In the genomic region with DNA sequence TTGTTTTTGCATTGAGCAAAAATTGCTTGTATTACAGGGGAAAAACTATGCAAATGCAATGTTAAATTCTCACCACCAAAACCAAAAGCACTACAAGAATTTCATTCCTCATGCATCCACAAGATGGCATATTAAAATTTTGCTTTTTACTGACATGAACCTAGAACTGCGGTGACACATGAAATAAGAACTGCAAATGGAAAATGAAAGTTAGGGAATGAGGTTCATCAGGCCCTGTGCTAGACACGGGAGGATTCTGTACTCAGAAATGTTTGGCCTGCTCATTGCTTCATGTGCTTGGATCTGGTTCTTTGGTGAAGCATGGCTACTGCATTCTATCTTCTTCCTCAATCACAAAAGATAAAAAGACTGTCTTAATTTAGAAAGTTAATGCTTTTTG, we compare ENCODE assay signal across 8 cellular contexts. TPM values are rescaled to one million over a fixed set of nuclear protein-coding genes. Genes with fewer than 3 reads are reported as not detected.
A peak's percentile ranks its signal among the peaks of the same experiment; 100 is the strongest.
DNase-seq lines count a peak whose midpoint lies in the region; ATAC-seq and TF ChIP-seq lines count a peak whose summit lies in the region.

No MANE protein-coding gene starts in this region.

- ATAC-seq in GM18499 (IDR thresholded peaks at IDR 0.05; ENCODE audit: insufficient read depth, unreplicated experiment) (peak; percentile 80), HG02798 (IDR thresholded peaks at IDR 0.05; ENCODE audit: poor library complexity, unreplicated experiment) (peak; percentile 89), heart left ventricle (peak in 3 of 4 donors; percentile 59 to 82 (median 81))
- ATAC-seq in activated naive CD4-positive, alpha-beta T cell treated with anti-CD3 and anti-CD28 coated beads, Interleukin-2, amount 50 U/mL, for 72 hours, result peak; percentile 97 to 99

- TF ChIP-seq EP300 in sigmoid colon (IDR thresholded peaks at IDR 0.05), result no peak

- no peak overlapping the region for H3K27ac ChIP-seq in C4-2B
- peak overlapping the region in 6 of 12 donors; percentile 2 to 77 (median 38) for H3K27ac ChIP-seq in heart left ventricle
- H3K27ac ChIP-seq in sigmoid colon, result peak overlapping the region in 3 of 4 donors; percentile 16 to 38 (median 32)

- 13 to 22% (median 21%) methylated on average over 2 of the region's 2 CpGs for WGBS in heart left ventricle, 4 donors
- 1 to 2% methylated on average over 2 of the region's 2 CpGs for WGBS in sigmoid colon, 2 donors

- no peaks in the 10 kb centered on the region for H3K9me3 Mint-ChIP-seq in activated naive CD4-positive, alpha-beta T cell treated with anti-CD3 and anti-CD28 coated beads, Interleukin-2, amount 50 U/mL, for 72 hours

- H3K4me1 ChIP-seq in heart left ventricle, result peaks cover 0 to 9% (median 0%) of the 10 kb centered on the region in 12 donors
- H3K4me1 ChIP-seq in sigmoid colon, result peaks cover 0 to 5% (median 0%) of the 10 kb centered on the region in 4 donors

- TF ChIP-seq CTCF in C4-2B (conservative IDR thresholded peaks at IDR 0.05) (peak; percentile 82), heart left ventricle (IDR thresholded peaks at IDR 0.05) (peak; percentile 35 to 66 (median 52)), sigmoid colon (IDR thresholded peaks at IDR 0.05) (peak; percentile 34 to 66 (median 50))

- no peaks in the 10 kb centered on the region for H3K27me3 ChIP-seq in heart left ventricle
- no peaks in the 10 kb centered on the region for H3K27me3 ChIP-seq in sigmoid colon

- intact Hi-C loops in heart left ventricle (cut with DNase I), result loop anchor here in 4 of 10 donors (2.0 to 10.0 kb wide), 3 partner anchors 299 to 301 kb away; no protein-coding TSS in a partner anchor
- intact Hi-C loops in sigmoid colon (cut with DNase I), result no loop called here

- no peak for TF ChIP-seq POLR2A in heart left ventricle (IDR thresholded peaks at IDR 0.05)
- no peak for TF ChIP-seq POLR2A in sigmoid colon (IDR thresholded peaks at IDR 0.05)

- H3K36me3 Mint-ChIP-seq in activated naive CD4-positive, alpha-beta T cell treated with anti-CD3 and anti-CD28 coated beads, Interleukin-2, amount 50 U/mL, for 72 hours, result no peaks in the 10 kb centered on the region

- H3K36me3 ChIP-seq in heart left ventricle (no peaks in the 10 kb centered on the region), sigmoid colon (no peaks in the 10 kb centered on the region)

- peak overlapping the region; percentile 75 to 91 for H3K27ac Mint-ChIP-seq in activated naive CD4-positive, alpha-beta T cell treated with anti-CD3 and anti-CD28 coated beads, Interleukin-2, amount 50 U/mL, for 72 hours

- DNase-seq in NCI-H1694 (lab: John Stamatoyannopoulos, UW) (peak; percentile 9), heart left ventricle (no peak), sigmoid colon (no peak), NCI-H446 (lab: John Stamatoyannopoulos, UW) (no peak)
- peak in 1 of 2 donors; percentile 22 for DNase-seq in activated naive CD4-positive, alpha-beta T cell treated with anti-CD3 and anti-CD28 coated beads, Interleukin-2, amount 50 U/mL, for 72 hours (ENCODE audit: low spot score in 2 of 2)

- H3K9me3 ChIP-seq in heart left ventricle (no peaks in the 10 kb centered on the region), sigmoid colon (no peaks in the 10 kb centered on the region)

- H3K4me3 ChIP-seq in heart left ventricle (peak overlapping the region in 2 of 12 donors; percentile 12 to 32), sigmoid colon (no peak overlapping the region)

RNA-seq across cellular contexts. Expression of a gene that starts 9.1 kb away (rescaled TPM):
- total RNA-seq in activated naive CD4-positive, alpha-beta T cell treated with anti-CD3 and anti-CD28 coated beads, Interleukin-2, amount 50 U/mL, for 72 hours, result 10 to 100 TPM in 1 of 2 donors, 1 to 10 TPM in 1; 5.8 to 12.2 TPM
- total RNA-seq in heart left ventricle (10 to 100 TPM; 16.2 to 29.5 (median 23.6) TPM), sigmoid colon (10 to 100 TPM; 12.9 to 23.5 (median 21.6) TPM)
- polyA plus RNA-seq in heart left ventricle (10 to 100 TPM; 11.2 to 24.5 TPM), sigmoid colon (100 to 1,000 TPM in 1 of 3 donors, 10 to 100 TPM in 2; 28.9 to 145 (median 92.5) TPM)

RNA-seq across cellular contexts. Expression of a gene that starts 55.6 kb away (rescaled TPM):
- total RNA-seq in activated naive CD4-positive, alpha-beta T cell treated with anti-CD3 and anti-CD28 coated beads, Interleukin-2, amount 50 U/mL, for 72 hours, result 1 to 10 TPM; 3.8 to 4.8 TPM
- total RNA-seq in heart left ventricle (10 to 100 TPM in 1 of 9 donors, 1 to 10 TPM in 7, under 1 TPM in 1; 0.67 to 18.0 (median 3.4) TPM), sigmoid colon (1 to 10 TPM; 2.1 to 10.0 (median 5.6) TPM)
- polyA plus RNA-seq in heart left ventricle (under 1 TPM; 0.69 to 0.76 TPM), sigmoid colon (1 to 10 TPM; 2.8 to 7.3 (median 6.6) TPM)
